In genomic region chr15:63628123-63628822, GRCh38 we compare ENCODE assay signal across 31 cellular contexts. TPM values are rescaled to one million over a fixed set of nuclear protein-coding genes. Genes with fewer than 3 reads are reported as not detected.
A peak's percentile ranks its signal among the peaks of the same experiment; 100 is the strongest.
DNase-seq lines count a peak whose midpoint lies in the region; ATAC-seq and TF ChIP-seq lines count a peak whose summit lies in the region.
"Had no signal": no experiment of that assay in that cellular context is flagged by ENCODE, and none has a peak within 500 bp of the region (broad histone marks: within the 10 kb centered on the region; RNA-seq: fewer than 3 reads in every experiment).

No MANE protein-coding gene starts in this region.

- no peaks in the 10 kb centered on the region for H3K4me1 Mint-ChIP-seq in Caco-2 (ENCODE audit: low read depth, unreplicated experiment)
- H3K4me1 Mint-ChIP-seq: activated naive CD4-positive, alpha-beta T cell treated with anti-CD3 and anti-CD28 coated beads, Interleukin-2, amount 10 ng/mL, durations not matched to agents 7 days and 5 days; H9; mesothelial cell of epicardium had no signal

- H3K4me3 ChIP-seq in AG10803 (ENCODE audit: low read length): no peak overlapping the region
- H3K4me3 ChIP-seq in body of pancreas: no peak overlapping the region
- no peak overlapping the region for H3K4me3 ChIP-seq in Caco-2 (ENCODE audit: low read depth, low read length)
- H3K4me3 ChIP-seq: hepatocyte, left ventricle myocardium inferior, Peyer's patch, right atrium auricular region, SJSA1, tibial artery had no signal

- intact Hi-C loops in body of pancreas (cut with DNase I) (no loop called here), Caco-2 (cut with micrococcal nuclease; ENCODE audit: unreplicated experiment) (no loop called here), Right ventricle myocardium inferior (cut with DNase I) (no loop called here)

- H3K4me1 ChIP-seq in body of pancreas (no peaks in the 10 kb centered on the region), Caco-2 (no peaks in the 10 kb centered on the region)
- H3K4me1 ChIP-seq: BE2C, left ventricle myocardium inferior, Peyer's patch, right atrium auricular region, SJSA1 had no signal

- peak; percentile 10 for DNase-seq in AG10803 (ENCODE audit: low read depth)
- peak in 1 of 4 donors; percentile 16 for DNase-seq in body of pancreas
- DNase-seq in globus pallidus (ENCODE audit: low spot score): peak; percentile 89
- peak; percentile 83 for DNase-seq in putamen (ENCODE audit: low spot score)
- DNase-seq in SW480 (ENCODE audit: low spot score): no peak
- no peak for DNase-seq in Caco-2
- DNase-seq in Right ventricle myocardium inferior (ENCODE audit: missing footprints): no peak
- DNase-seq: activated CD4-positive, alpha-beta T cell treated with anti-CD3 and anti-CD28 coated beads for 4 hours; activated naive CD4-positive, alpha-beta T cell treated with anti-CD3 and anti-CD28 coated beads, Interleukin-2, amount 10 ng/mL, durations not matched to agents 7 days and 5 days; amniotic stem cell; BE2C; DMS79; H9; Kasumi-1; left ventricle myocardium inferior; natural killer cell; NCI-H1694; NCI-H2171; NCI-H524 treated with DMSO at 0.1 percent for 48 hours; Peyer's patch; stimulated activated CD4-positive, alpha-beta T cell treated with anti-CD3 and anti-CD28 coated beads, Interleukin-4, amount 100 ng/mL, for 4 hours; stimulated activated naive CD4-positive, alpha-beta T cell treated with Interleukin-2 at 50 U/mL for 16 hours; T-helper 2 cell; tibial artery had no signal

- ATAC-seq in body of pancreas (peak; percentile 71), Right ventricle myocardium inferior (no peak), GM19328 (IDR thresholded peaks at IDR 0.05; ENCODE audit: unreplicated experiment) (no peak)
- ATAC-seq: natural killer cell had no signal

- H3K27me3 ChIP-seq in body of pancreas: no peaks in the 10 kb centered on the region
- no peaks in the 10 kb centered on the region for H3K27me3 ChIP-seq in Caco-2 (replicated peaks; ENCODE audit: control insufficient read depth, insufficient read depth, low read length)
- H3K27me3 ChIP-seq: BE2C, hepatocyte, Peyer's patch, right atrium auricular region, SJSA1, tibial artery had no signal

- H3K36me3 Mint-ChIP-seq in Caco-2 (ENCODE audit: insufficient read depth, unreplicated experiment): peaks cover 18% of the 10 kb centered on the region

- H3K9me3 ChIP-seq in body of pancreas: no peaks in the 10 kb centered on the region
- no peaks in the 10 kb centered on the region for H3K9me3 ChIP-seq in Caco-2
- H3K9me3 ChIP-seq: BE2C, left ventricle myocardium inferior, Peyer's patch, right atrium auricular region, SJSA1, tibial artery had no signal

- H3K36me3 ChIP-seq in body of pancreas (replicated peaks in 1 of 2; ENCODE audit: insufficient read depth in 1 of 2, low read depth in 2 of 2) (peaks cover 0 to 32% of the 10 kb centered on the region in 2 donors), Caco-2 (ENCODE audit: control insufficient read depth, insufficient read depth, low read length) (no peaks in the 10 kb centered on the region; the same call in 1 of the 2 replicates)

- TF ChIP-seq POLR2A in body of pancreas (IDR thresholded peaks at IDR 0.05): no peak

- no TSS peak for BruUV-seq in Caco-2 (replicated peaks; lab: Mats Ljungman, UMichigan)

- H3K27ac Mint-ChIP-seq in Caco-2 (ENCODE audit: unreplicated experiment): no peak overlapping the region
- H3K27ac Mint-ChIP-seq: H9, mesothelial cell of epicardium, natural killer cell had no signal

- POLR2A ChIA-PET in Caco-2 (lab: Charles Lee): no interaction called here

- H3K27ac ChIP-seq in body of pancreas: peak overlapping the region in 2 of 4 donors; percentile 33 to 62
- H3K27ac ChIP-seq: hepatocyte, HL-60, left ventricle myocardium inferior, Peyer's patch, right atrium auricular region, SJSA1, tibial artery had no signal

- no peaks in the 10 kb centered on the region for H3K9me3 Mint-ChIP-seq in Caco-2 (ENCODE audit: unreplicated experiment)
- H3K9me3 Mint-ChIP-seq: activated naive CD4-positive, alpha-beta T cell treated with anti-CD3 and anti-CD28 coated beads, Interleukin-2, amount 10 ng/mL, durations not matched to agents 7 days and 5 days; H9; mesothelial cell of epicardium; natural killer cell had no signal

- CTCF ChIA-PET in Caco-2 (lab: Charles Lee): no interaction called here

- H3K4me3 Mint-ChIP-seq in Caco-2 (ENCODE audit: unreplicated experiment): no peak overlapping the region
- H3K4me3 Mint-ChIP-seq: activated naive CD4-positive, alpha-beta T cell treated with anti-CD3 and anti-CD28 coated beads, Interleukin-2, amount 10 ng/mL, durations not matched to agents 7 days and 5 days; H9; mesothelial cell of epicardium; natural killer cell had no signal

- no peak for TF ChIP-seq CTCF in AG10803 (conservative IDR thresholded peaks at IDR 0.05; ENCODE audit: low read length)
- TF ChIP-seq CTCF in body of pancreas (IDR thresholded peaks at IDR 0.05): no peak
- no peak for TF ChIP-seq CTCF in Caco-2 (IDR thresholded peaks at IDR 0.05; ENCODE audit: insufficient read depth in 1 of 2, low read depth in 1 of 2, low read length in 1 of 2, severe bottlenecking in 1 of 2, unreplicated experiment in 1 of 2)

- no peaks in the 10 kb centered on the region for H3K27me3 Mint-ChIP-seq in Caco-2 (ENCODE audit: insufficient read depth, unreplicated experiment)
- H3K27me3 Mint-ChIP-seq: activated naive CD4-positive, alpha-beta T cell treated with anti-CD3 and anti-CD28 coated beads, Interleukin-2, amount 10 ng/mL, durations not matched to agents 7 days and 5 days had no signal

- 75 to 77% methylated on average over 13 of the region's 13 CpGs for WGBS in body of pancreas, 2 donors

RNA-seq across cellular contexts. Expression of gene FBXL22, which starts 31.1 kb away (rescaled TPM):
- not detected for total RNA-seq in body of pancreas
- total RNA-seq in Caco-2 (2022): 0.97 TPM in 1 of 2 replicates, not detected in the other
- total RNA-seq in Right ventricle myocardium inferior: 33.2 TPM
- total RNA-seq: epithelial cell of proximal tubule had no signal

Comparison
In these comparisons a context has a peak if more than half of its experiments do, and no peak if none do; other contexts are left out.
1. DNase-seq: peak in AG10803 (single experiment), globus pallidus (single experiment) and putamen (single experiment); none in SW480 (single experiment), Caco-2 (0 of 2) and Right ventricle myocardium inferior (single experiment).
2. RNA of gene FBXL22, which starts 31.1 kb away (total RNA-seq): 33.2 TPM in Right ventricle myocardium inferior (single experiment); 0.97 TPM in Caco-2 and not detected in body of pancreas; every median in the first group is over 10 times any median in the second.